ENCODE assay signal across 14 cellular contexts in the genomic region with DNA sequence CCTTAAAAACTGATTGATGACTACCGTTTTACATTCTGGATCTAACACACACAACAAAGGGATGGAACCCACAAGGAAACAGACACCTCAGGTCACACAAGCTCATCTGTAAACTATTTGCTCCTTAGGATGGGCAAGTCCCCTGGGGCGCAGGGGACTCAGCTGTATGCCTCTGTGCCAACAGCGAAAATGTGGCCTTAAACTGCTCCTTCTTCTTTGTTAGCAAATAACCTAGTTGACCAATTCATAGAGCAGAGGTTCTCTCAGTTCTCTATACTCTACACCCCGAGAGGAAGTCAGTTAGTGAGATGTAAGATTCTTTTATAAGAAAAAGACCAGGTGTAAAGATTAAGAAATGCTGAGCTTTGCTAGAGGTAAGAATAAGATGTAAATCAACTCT.
DNase-seq lines count a peak whose midpoint lies in the region; ATAC-seq and TF ChIP-seq lines count a peak whose summit lies in the region.
"Had no signal": no experiment of that assay in that cellular context is flagged by ENCODE, and none has a peak within 500 bp of the region (broad histone marks: within the 10 kb centered on the region; RNA-seq: fewer than 3 reads in every experiment).

No MANE protein-coding gene starts in this region.

- no peaks in the 10 kb centered on the region for H3K9me3 ChIP-seq in OCI-LY3 (ENCODE audit: insufficient read depth, low read length)
- H3K9me3 ChIP-seq: esophagus squamous epithelium had no signal

- H3K27me3 ChIP-seq in OCI-LY3 (ENCODE audit: low read depth, low read length), result peaks cover 15% of the 10 kb centered on the region
- H3K27me3 ChIP-seq: esophagus squamous epithelium had no signal

- H4K20me1 ChIP-seq in OCI-LY3 (ENCODE audit: insufficient read depth, low read length), result no peaks in the 10 kb centered on the region

- H3K27ac ChIP-seq in OCI-LY3 (ENCODE audit: low read length), result no peak overlapping the region
- H3K27ac ChIP-seq: esophagus squamous epithelium had no signal

- peak; percentile 61 for DNase-seq in CD1c-positive myeloid dendritic cell (ENCODE audit: extremely low spot score)
- DNase-seq in activated CD8-positive, alpha-beta memory T cell treated with anti-CD3 and anti-CD28 coated beads, Interleukin-2, amount 50 U/mL, for 48 hours, result no peak
- DNase-seq: AML-193; caudate nucleus; esophagus squamous epithelium; KG1; NCI-H524; stimulated activated naive CD8-positive, alpha-beta T cell treated with anti-CD3 and anti-CD28 coated beads, Interleukin-15, Interleukin-2, amounts not matched to agents 100 U/mL and 50 U/mL, for 24 hours had no signal

- H3K36me3 ChIP-seq in OCI-LY3 (replicated peaks; ENCODE audit: low read depth, low read length), result no peaks in the 10 kb centered on the region
- H3K36me3 ChIP-seq: esophagus squamous epithelium had no signal

- peak overlapping the region; percentile 60 for H3K4me2 ChIP-seq in OCI-LY3 (ENCODE audit: low read length)

- no peak for TF ChIP-seq CTCF in OCI-LY3 (IDR thresholded peaks at IDR 0.05; ENCODE audit: low read depth, low read length)

- no peak overlapping the region for H3K9ac ChIP-seq in OCI-LY3 (ENCODE audit: low read length)

- peaks cover 35% of the 10 kb centered on the region for H3K4me1 ChIP-seq in OCI-LY3 (ENCODE audit: low read length)
- H3K4me1 ChIP-seq: esophagus squamous epithelium had no signal

- H3K79me2 ChIP-seq in OCI-LY3 (ENCODE audit: low read length), result no peaks in the 10 kb centered on the region

- no peak overlapping the region for H2AFZ ChIP-seq in OCI-LY3 (ENCODE audit: low read depth, low read length)

- peak overlapping the region; percentile 17; the same call in 1 of the 2 replicates for H3K4me3 ChIP-seq in OCI-LY3 (ENCODE audit: low read length)
- H3K4me3 ChIP-seq: esophagus squamous epithelium had no signal

- ATAC-seq in GM19463 (IDR thresholded peaks at IDR 0.05; ENCODE audit: unreplicated experiment) (peak; percentile 54), HG03097 (IDR thresholded peaks at IDR 0.05; ENCODE audit: low FRiP score, unreplicated experiment) (peak; percentile 70), HG03039 (IDR thresholded peaks at IDR 0.05; ENCODE audit: unreplicated experiment) (no peak), HG02623 (IDR thresholded peaks at IDR 0.05; ENCODE audit: unreplicated experiment) (no peak), esophagus mucosa (no peak)
- ATAC-seq: stimulated activated naive CD8-positive, alpha-beta T cell treated with anti-CD3 and anti-CD28 coated beads, Interleukin-15, Interleukin-2, amounts not matched to agents 100 U/mL and 50 U/mL, for 24 hours had no signal

Comparison
In these comparisons a context has a peak if more than half of its experiments do, and no peak if none do; other contexts are left out.
1. ATAC-seq: peak in GM19463 (single experiment) and HG03097 (single experiment); none in HG03039 (single experiment), HG02623 (single experiment) and esophagus mucosa (single experiment).